Comparison of ENCODE assay signal across 21 cellular contexts in the genomic region with DNA sequence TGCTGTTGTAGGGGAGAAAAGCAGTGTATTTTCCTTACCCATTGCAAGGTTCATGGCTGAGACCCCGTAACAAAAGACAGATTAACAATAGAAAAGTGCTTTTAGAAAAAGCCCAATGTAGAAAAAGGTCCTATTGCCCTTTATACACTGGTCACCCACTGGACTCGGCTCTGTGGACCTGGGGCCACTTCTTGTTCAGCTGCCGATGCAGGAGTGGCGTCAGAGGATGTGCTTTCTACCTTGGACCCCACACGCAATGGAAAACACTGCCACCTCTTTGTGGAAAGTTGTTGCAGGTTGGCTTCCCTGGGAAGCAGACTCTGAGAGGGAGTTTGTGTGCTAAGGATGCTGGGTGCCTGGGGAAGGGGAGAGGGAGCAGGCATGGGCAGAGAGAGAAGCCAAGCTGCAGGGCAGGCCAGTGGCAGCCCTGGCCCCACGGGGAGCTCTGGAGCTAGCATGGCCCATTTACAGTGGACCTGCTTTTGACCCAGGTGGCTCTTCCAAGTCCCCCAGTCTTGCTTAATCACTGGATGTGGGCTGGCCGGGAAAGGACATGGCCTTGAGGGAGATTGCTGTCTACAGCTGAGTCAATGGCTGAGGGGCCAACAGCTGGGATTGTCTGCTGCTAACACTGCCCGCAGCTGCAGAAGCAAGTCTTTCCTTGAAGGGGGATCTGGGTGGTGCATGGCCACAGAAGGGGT.
A peak's percentile ranks its signal among the peaks of the same experiment; 100 is the strongest.
DNase-seq lines count a peak whose midpoint lies in the region; ATAC-seq, FAIRE-seq and TF ChIP-seq lines count a peak whose summit lies in the region.
"Had no signal": no experiment of that assay in that cellular context is flagged by ENCODE, and none has a peak within 500 bp of the region (broad histone marks: within the 10 kb centered on the region; RNA-seq: fewer than 3 reads in every experiment).

No MANE protein-coding gene starts in this region.

- H3K27me3 Mint-ChIP-seq in endodermal cell (ENCODE audit: insufficient read depth) (no peaks in the 10 kb centered on the region), osteocyte (ENCODE audit: unreplicated experiment) (no peaks in the 10 kb centered on the region)
- H3K27me3 Mint-ChIP-seq: CD4-positive, CD25-positive, alpha-beta regulatory T cell had no signal

- TF ChIP-seq RAD21 in HepG2 (CRISPR knock-in tag; IDR thresholded peaks at IDR 0.05), result no peak

- POLR2A ChIA-PET in HepG2 (lab: Yijun Ruan, JAX), result no interaction called here

- H3K4me3 ChIP-seq in HepG2 (replicated peaks in 1 of 3; ENCODE audit: insufficient read depth in 1 of 3, low read depth in 2 of 3, low read length in 3 of 3) (no peak overlapping the region), right lobe of liver (no peak overlapping the region), endodermal cell (ENCODE audit: low read length) (no peak overlapping the region)
- H3K4me3 ChIP-seq: Peyer's patch had no signal

- no peaks in the 10 kb centered on the region for H3K79me2 ChIP-seq in HepG2 (ENCODE audit: insufficient read depth, low read length)

- H3K9ac ChIP-seq in HepG2 (ENCODE audit: insufficient read depth, low read depth, low read length), result no peak overlapping the region
- no peak overlapping the region for H3K9ac ChIP-seq in endodermal cell (ENCODE audit: extremely low read depth, low read length, poor library complexity, severe bottlenecking)

- no TSS peak for BruUV-seq in HepG2 (replicated peaks; lab: Mats Ljungman, UMichigan)

- 0% methylated on average over 7 of the region's 8 CpGs for WGBS in HepG2 (ENCODE audit: low lambda C conversion rate)
- WGBS in right lobe of liver (ENCODE audit: insufficient coverage, low coverage, low lambda C conversion rate, missing lambda C conversion rate), result 80% methylated on average over 1 of the region's 8 CpGs
- WGBS in endodermal cell (ENCODE audit: insufficient coverage in 1 of 2, insufficient read length in 1 of 2), 2 experiments, result 89% methylated on average over 7 to 8 of the region's 8 CpGs

- TF ChIP-seq EP300 in HepG2 (IDR thresholded peaks at IDR 0.05; ENCODE audit: low read depth in 2 of 2, low read length in 2 of 2) (no peak), HepG2 (CRISPR knock-in tag; IDR thresholded peaks at IDR 0.05; ENCODE audit: borderline replicate concordance) (no peak)

- no peaks in the 10 kb centered on the region for H3K4me1 ChIP-seq in HepG2 (ENCODE audit: insufficient read depth, low read length)
- no peaks in the 10 kb centered on the region for H3K4me1 ChIP-seq in right lobe of liver
- peaks cover 13% of the 10 kb centered on the region for H3K4me1 ChIP-seq in endodermal cell (ENCODE audit: control insufficient read depth, insufficient read depth, low read length)
- H3K4me1 ChIP-seq: BE2C, Caco-2, Peyer's patch had no signal

- H3K27ac ChIP-seq in HepG2 (ENCODE audit: extremely low read length, insufficient read depth, low read length), result no peak overlapping the region
- H3K27ac ChIP-seq in right lobe of liver, result no peak overlapping the region
- H3K27ac ChIP-seq in endodermal cell (ENCODE audit: low read depth, low read length), result no peak overlapping the region
- H3K27ac ChIP-seq: Peyer's patch had no signal

- peak; percentile 34 for ATAC-seq in HepG2
- no peak for ATAC-seq in right lobe of liver

- TF ChIP-seq CTCF in HepG2 (CRISPR knock-in tag; IDR thresholded peaks at IDR 0.05), result no peak
- no peak for TF ChIP-seq CTCF in right lobe of liver (IDR thresholded peaks at IDR 0.05)
- no peak for TF ChIP-seq CTCF in endodermal cell (conservative IDR thresholded peaks at IDR 0.05)
- no peak for TF ChIP-seq CTCF in osteocyte (IDR thresholded peaks at IDR 0.05)

- TF ChIP-seq POLR2A in HepG2 (IDR thresholded peaks at IDR 0.05; ENCODE audit: insufficient read depth in 1 of 2, low read depth in 2 of 2, low read length in 2 of 2), result no peak
- TF ChIP-seq POLR2A in right lobe of liver (IDR thresholded peaks at IDR 0.05), result no peak

- intact Hi-C loops in HepG2 (cut with micrococcal nuclease; ENCODE audit: unreplicated experiment) (no loop called here), right lobe of liver (cut with DNase I) (no loop called here)

- H3K27me3 ChIP-seq in HepG2 (ENCODE audit: control insufficient read depth in 1 of 2, insufficient read depth in 2 of 2, low read length in 2 of 2) (peaks cover 12 to 76% of the 10 kb centered on the region in 2 experiments), right lobe of liver (no peaks in the 10 kb centered on the region), endodermal cell (ENCODE audit: control insufficient read depth, insufficient read depth, low read length, poor library complexity, severe bottlenecking) (no peaks in the 10 kb centered on the region)
- H3K27me3 ChIP-seq: Peyer's patch had no signal

- H3K4me3 Mint-ChIP-seq in endodermal cell (no peak overlapping the region), osteocyte (ENCODE audit: unreplicated experiment) (no peak overlapping the region)
- H3K4me3 Mint-ChIP-seq: CD4-positive, CD25-positive, alpha-beta regulatory T cell had no signal

- no peaks in the 10 kb centered on the region for H4K20me1 ChIP-seq in HepG2 (ENCODE audit: insufficient read depth, low read length)

- no peak overlapping the region for H2AFZ ChIP-seq in HepG2 (ENCODE audit: low read length)

- no peak for DNase-seq in HepG2 (ENCODE audit: low spot score)
- DNase-seq in right lobe of liver, result no peak
- peak; percentile 44 for DNase-seq in endodermal cell
- peak; percentile 65 for DNase-seq in osteocyte (ENCODE audit: extremely low spot score, unreplicated experiment)
- DNase-seq in NCI-H2107 (lab: John Stamatoyannopoulos, UW), result no peak
- no peak for DNase-seq in middle frontal gyrus (ENCODE audit: extremely low spot score, low spot score)
- DNase-seq in NCI-H510A treated with DMSO at 0.1 percent for 48 hours (lab: John Stamatoyannopoulos, UW), result no peak
- no peak for DNase-seq in hippocampal formation (lab: John Stamatoyannopoulos, UW)
- DNase-seq: BE2C; Caco-2; CD4-positive, CD25-positive, alpha-beta regulatory T cell; DMS153; GDM1; HCEC 1CT; NCI-H1092 treated with DMSO at 0.1 percent for 48 hours; NCI-H2081 treated with DMSO at 0.1 percent for 48 hours; NCI-H748 treated with DMSO at 0.1 percent for 48 hours; NK-92 treated with Interleukin-12 subunit alpha and Interleukin-12 subunit beta, amount 100 ng/mL, for 24 hours; Peyer's patch; SHP77 treated with DMSO at 0.1 percent for 48 hours had no signal

- CTCF ChIA-PET in HepG2 (lab: Yijun Ruan, JAX; ENCODE audit: low intra/inter-chr PET ratio, low total read pairs), result no interaction called here

- no peak overlapping the region for H3K27ac Mint-ChIP-seq in endodermal cell
- H3K27ac Mint-ChIP-seq in osteocyte (ENCODE audit: unreplicated experiment), result no peak overlapping the region
- H3K27ac Mint-ChIP-seq: CD4-positive, CD25-positive, alpha-beta regulatory T cell had no signal

- no peak overlapping the region for H3K4me2 ChIP-seq in HepG2 (ENCODE audit: low read depth, low read length)

- H3K9me3 ChIP-seq in HepG2 (ENCODE audit: low read length), result no peaks in the 10 kb centered on the region
- H3K9me3 ChIP-seq in right lobe of liver, result no peaks in the 10 kb centered on the region
- H3K9me3 ChIP-seq in endodermal cell (ENCODE audit: control insufficient read depth, low read length), result no peaks in the 10 kb centered on the region
- H3K9me3 ChIP-seq: BE2C, Caco-2, Peyer's patch had no signal

- H3K36me3 ChIP-seq in HepG2 (replicated peaks in 1 of 2; ENCODE audit: control insufficient read depth in 1 of 2, insufficient read depth in 2 of 2, low read length in 2 of 2), result no peaks in the 10 kb centered on the region
- no peaks in the 10 kb centered on the region for H3K36me3 ChIP-seq in right lobe of liver
- no peaks in the 10 kb centered on the region for H3K36me3 ChIP-seq in endodermal cell (ENCODE audit: control insufficient read depth, insufficient read depth, low read length)
- H3K36me3 ChIP-seq: BE2C, Peyer's patch had no signal

- H3K36me3 Mint-ChIP-seq in endodermal cell (ENCODE audit: low read depth) (no peaks in the 10 kb centered on the region), osteocyte (ENCODE audit: unreplicated experiment) (no peaks in the 10 kb centered on the region)
- H3K36me3 Mint-ChIP-seq: CD4-positive, CD25-positive, alpha-beta regulatory T cell had no signal

- H3K9me3 Mint-ChIP-seq in endodermal cell (no peaks in the 10 kb centered on the region), osteocyte (ENCODE audit: unreplicated experiment) (no peaks in the 10 kb centered on the region)

- in situ Hi-C loops in HepG2 (cut with HindIII; ENCODE audit: extremely low pct_ligation_motif_present, low pct_unique_long_range_greater_than_20kb), result no loop called here

- no peak for FAIRE-seq in HepG2 (lab: Jason Lieb, UNC)
- FAIRE-seq: A204.1 had no signal

- H3K4me1 Mint-ChIP-seq in endodermal cell (peaks cover 21% of the 10 kb centered on the region), osteocyte (ENCODE audit: unreplicated experiment) (no peaks in the 10 kb centered on the region)

TF ChIP-seq in HepG2, 621 proteins besides CTCF, POLR2A, EP300 and RAD21:
- TF ChIP-seq SIX4 (CRISPR knock-in tag; IDR thresholded peaks at IDR 0.05) (no peak), CEBPB (IDR thresholded peaks at IDR 0.05; ENCODE audit: borderline replicate concordance, low read depth, low read length) (peak; percentile 40; the same call in 1 of the 2 replicates)
- TF ChIP-seq, protein P1, sequence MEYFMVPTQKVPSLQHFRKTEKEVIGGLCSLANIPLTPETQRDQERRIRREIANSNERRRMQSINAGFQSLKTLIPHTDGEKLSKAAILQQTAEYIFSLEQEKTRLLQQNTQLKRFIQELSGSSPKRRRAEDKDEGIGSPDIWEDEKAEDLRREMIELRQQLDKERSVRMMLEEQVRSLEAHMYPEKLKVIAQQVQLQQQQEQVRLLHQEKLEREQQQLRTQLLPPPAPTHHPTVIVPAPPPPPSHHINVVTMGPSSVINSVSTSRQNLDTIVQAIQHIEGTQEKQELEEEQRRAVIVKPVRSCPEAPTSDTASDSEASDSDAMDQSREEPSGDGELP (IDR thresholded peaks at IDR 0.05; ENCODE audit: borderline replicate concordance, low read depth), result peak; percentile 26; the same call in 1 of the 2 replicates

Comparison
In these comparisons a context has a peak if more than half of its experiments do, and no peak if none do; other contexts are left out.
1. DNase-seq: peak in endodermal cell (single experiment) and osteocyte (single experiment); none in HepG2 (single experiment), right lobe of liver (0 of 3), NCI-H2107 (single experiment), middle frontal gyrus (single experiment), NCI-H510A treated with DMSO at 0.1 percent for 48 hours (single experiment) and hippocampal formation (0 of 2).